Comparison of ENCODE assay signal across 8 cellular contexts in the genomic region with DNA sequence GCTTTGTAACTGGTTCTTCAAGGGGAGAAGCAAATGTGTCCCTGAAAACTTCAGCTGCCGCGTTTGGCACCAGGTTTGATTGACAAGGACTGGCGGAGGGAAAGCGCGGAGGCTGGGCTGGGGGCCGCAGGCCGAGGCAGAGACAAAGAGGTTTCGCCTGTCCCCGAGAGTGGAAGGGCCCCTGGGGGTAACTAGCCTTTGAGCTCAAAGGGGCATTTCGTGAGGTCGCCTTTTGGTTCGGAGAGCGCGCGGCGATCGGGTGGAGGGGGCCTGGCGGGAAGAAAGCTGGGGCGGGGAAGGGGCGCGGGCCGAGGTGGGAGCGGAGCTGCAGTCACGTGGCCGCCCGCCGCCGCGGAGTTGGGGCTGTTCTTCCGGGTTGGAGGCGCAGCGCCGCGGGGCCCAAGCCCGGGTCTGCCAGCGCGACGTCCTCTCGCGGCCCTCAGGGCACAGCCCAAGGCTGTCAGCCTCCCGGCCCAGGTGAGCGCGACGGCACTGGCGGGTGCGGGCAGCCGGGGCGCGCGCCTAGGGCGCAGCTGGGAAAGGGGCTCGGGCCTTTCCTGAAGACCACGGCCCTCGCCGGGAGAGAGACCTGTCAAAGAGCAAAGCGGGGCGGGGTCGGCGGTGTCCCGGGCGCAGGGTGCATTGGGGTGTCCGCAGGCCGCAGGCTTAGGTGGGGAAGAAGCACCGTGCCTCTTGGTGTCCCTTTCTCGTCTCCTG. TPM values are rescaled to one million over a fixed set of nuclear protein-coding genes. Genes with fewer than 3 reads are reported as not detected.
A peak's percentile ranks its signal among the peaks of the same experiment; 100 is the strongest.
DNase-seq lines count a peak whose midpoint lies in the region; ATAC-seq and TF ChIP-seq lines count a peak whose summit lies in the region.

Gene NNT (plus strand): TSS at position 363 of the 717 bp plus-strand sequence. CDS start 6,016 bp downstream, outside the sequence.

- no peaks in the 10 kb centered on the region for H3K9me3 Mint-ChIP-seq in chondrocyte (ENCODE audit: low read depth)

- H3K4me1 ChIP-seq in A673 (ENCODE audit: insufficient read depth, low read length, poor library complexity, severe bottlenecking) = peaks cover 11% of the 10 kb centered on the region

- intact Hi-C loops in A673 (cut with micrococcal nuclease; ENCODE audit: unreplicated experiment) = loop anchor here (5.0 kb wide), 1 partner anchor 46 kb away; the partner anchor contains the start of gene PAIP1

- CTCF ChIA-PET in A673 (lab: Charles Lee) = interaction anchor here (0.9 kb wide), 1 partner anchor 28 kb away, joined by 3 read pairs; no protein-coding TSS in a partner anchor

- DNase-seq in A673 (ENCODE audit: low spot score) (peak; percentile 76), NCI-H2196 (lab: John Stamatoyannopoulos, UW; ENCODE audit: unreplicated experiment) (peak; percentile 76), chondrocyte (ENCODE audit: low spot score) (peak; percentile 91)
- peak; percentile 82 for DNase-seq in activated CD4-positive, CD25-positive, alpha-beta regulatory T cell treated with anti-CD3 and anti-CD28 coated beads, Interleukin-2, amount 50 U/mL, for 72 hours
- DNase-seq in stimulated activated CD4-positive, alpha-beta T cell treated with anti-CD3 and anti-CD28 coated beads, Interleukin-1b, Interleukin-23, amount 100 ng/mL, for 4 hours (ENCODE audit: low read depth in 2 of 2) = peak; percentile 58 to 73

- H3K4me1 Mint-ChIP-seq in chondrocyte (ENCODE audit: low read depth) = peaks cover 40% of the 10 kb centered on the region

- H3K27ac Mint-ChIP-seq in chondrocyte (ENCODE audit: unreplicated experiment) = peak within 1 kb of the TSS; percentile 96

- no peaks in the 10 kb centered on the region for H3K9me3 ChIP-seq in A673 (ENCODE audit: low read depth, low read length, poor library complexity, severe bottlenecking)

- H3K4me3 Mint-ChIP-seq in chondrocyte (ENCODE audit: unreplicated experiment) = peak within 1 kb of the TSS; percentile 93

- peak within 1 kb of the TSS; percentile 74 for H3K27ac ChIP-seq in A673 (ENCODE audit: low read depth, low read length, poor library complexity, severe bottlenecking)
- peak within 1 kb of the TSS; percentile 63 for H3K27ac ChIP-seq in layer of hippocampus (ENCODE audit: low read depth, low read length)

- H3K27me3 ChIP-seq in A673 (replicated peaks; ENCODE audit: insufficient read depth, low read depth, low read length, poor library complexity) (no peaks in the 10 kb centered on the region), layer of hippocampus (ENCODE audit: control insufficient read depth, insufficient read depth, low read length) (no peaks in the 10 kb centered on the region)

- POLR2A ChIA-PET in A673 (lab: Charles Lee; ENCODE audit: low non-redundant PET) = no interaction called here

- ATAC-seq in HG03064 (IDR thresholded peaks at IDR 0.05; ENCODE audit: low read depth, unreplicated experiment) = peak; percentile 71

- no peaks in the 10 kb centered on the region for H3K27me3 Mint-ChIP-seq in chondrocyte (ENCODE audit: low read depth)

- no peaks in the 10 kb centered on the region for H3K36me3 ChIP-seq in A673 (ENCODE audit: insufficient read depth, low read length, poor library complexity, severe bottlenecking)

- TF ChIP-seq CTCF in A673 (conservative IDR thresholded peaks at IDR 0.05; ENCODE audit: low read depth, low read length) = no peak
- TF ChIP-seq CTCF in chondrocyte (IDR thresholded peaks at IDR 0.05) = no peak

- TF ChIP-seq POLR2A in GM18526 (IDR thresholded peaks at IDR 0.05; ENCODE audit: extremely low read depth, insufficient read length) = peak; percentile 66

- H3K36me3 Mint-ChIP-seq in chondrocyte (ENCODE audit: low read depth) = peaks cover 3% of the 10 kb centered on the region

- H3K4me3 ChIP-seq in A673 (ENCODE audit: low read depth, low read length, poor library complexity, severe bottlenecking) = peak within 1 kb of the TSS; percentile 57

- BruUV-seq in A673 (replicated peaks; lab: Mats Ljungman, UMichigan) = no TSS peak

RNA-seq across cellular contexts. Expression of gene NNT, which starts in this region (rescaled TPM):
- total RNA-seq in A673 (2021) (65.4 and 71.6 TPM in 2 replicates), chondrocyte (106 to 120 TPM (median 114 TPM) in 3 replicates)

Comparison
In these comparisons a context has a peak if more than half of its experiments do, and no peak if none do; other contexts are left out.
1. Peak in every context shown above with its lines: DNase-seq, ATAC-seq, H3K4me3 ChIP-seq and H3K27ac ChIP-seq.